1 cellular context compared by ENCODE assay signal in the genomic region with DNA sequence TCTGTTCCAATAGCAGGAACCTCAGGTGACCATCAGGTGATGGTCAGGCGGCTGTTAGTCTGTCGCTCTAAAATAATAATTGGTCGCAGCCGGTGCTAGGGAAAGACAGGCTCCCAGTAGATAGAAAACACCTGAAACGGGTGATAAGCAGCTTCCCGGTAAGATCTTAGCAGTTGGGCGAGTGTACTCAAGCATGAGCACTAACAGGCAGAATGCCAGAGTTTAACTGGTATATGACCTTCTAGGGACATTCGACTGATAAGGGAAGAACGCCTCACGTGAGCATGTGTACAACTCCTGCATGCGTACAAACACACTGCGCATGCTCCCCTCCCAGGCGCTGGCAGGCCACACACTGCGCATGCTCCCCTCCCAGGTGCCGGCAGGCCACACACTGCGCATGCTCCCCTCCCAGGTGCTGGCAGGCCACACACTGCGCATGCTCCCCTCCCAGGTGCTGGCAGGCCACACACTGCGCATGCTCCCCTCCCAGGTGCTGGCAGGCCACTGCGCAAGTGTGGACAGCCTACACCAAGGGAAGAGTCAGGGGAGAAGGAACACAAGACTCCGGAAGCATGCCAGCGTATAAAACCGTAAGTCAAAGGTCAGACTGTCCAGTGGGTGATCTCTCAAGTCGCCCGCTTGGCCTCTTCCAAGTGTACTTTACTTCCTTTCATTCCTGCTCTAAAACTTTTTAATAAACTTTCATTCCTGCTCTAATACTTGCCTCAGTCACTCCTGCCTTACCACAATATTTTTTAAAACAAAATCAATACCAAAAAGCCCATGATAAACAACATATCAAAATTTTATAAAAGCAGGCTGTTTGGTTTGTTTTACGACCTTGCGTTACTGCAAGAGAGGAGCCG.
TF ChIP-seq lines count a peak whose summit lies in the region.

No MANE protein-coding gene starts in this region.

TF ChIP-seq in SK-N-SH, 30 proteins besides CTCF, POLR2A, EP300 and RAD21:
- TF ChIP-seq YY1 (IDR thresholded peaks at IDR 0.05; ENCODE audit: low read depth) (no peak), POLR2AphosphoS5 (IDR thresholded peaks at IDR 0.05; ENCODE audit: low read depth, low read length) (peak; percentile 47; the same call in 1 of the 2 replicates), RXRA (IDR thresholded peaks at IDR 0.05; ENCODE audit: borderline replicate concordance, low read depth) (no peak), NRF1 (IDR thresholded peaks at IDR 0.05; ENCODE audit: low read depth, low read length) (peak; percentile 95), FOXM1 (IDR thresholded peaks at IDR 0.05; ENCODE audit: low read depth) (no peak), JUND (IDR thresholded peaks at IDR 0.05) (no peak), TEAD4 (IDR thresholded peaks at IDR 0.05; ENCODE audit: borderline replicate concordance, insufficient read depth) (no peak), NFIC (IDR thresholded peaks at IDR 0.05; ENCODE audit: borderline replicate concordance) (no peak), RFX5 (IDR thresholded peaks at IDR 0.05; ENCODE audit: low read length) (no peak), FOXJ3 (CRISPR knock-in tag; IDR thresholded peaks at IDR 0.05) (no peak), SMC3 (IDR thresholded peaks at IDR 0.05; ENCODE audit: low read depth, low read length) (no peak), FOSL2 (IDR thresholded peaks at IDR 0.05; ENCODE audit: borderline replicate concordance, low read depth) (no peak), ELF1 (IDR thresholded peaks at IDR 0.05) (no peak), SIN3A (IDR thresholded peaks at IDR 0.05; ENCODE audit: borderline replicate concordance, low read depth, low read length) (no peak), MXI1 (IDR thresholded peaks at IDR 0.05; ENCODE audit: low read depth, low read length) (peak; percentile 64), GATA2 (CRISPR knock-in tag; IDR thresholded peaks at IDR 0.05) (no peak), TAF1 (IDR thresholded peaks at IDR 0.05; ENCODE audit: borderline replicate concordance, low read depth, low read length) (no peak), CHD2 (IDR thresholded peaks at IDR 0.05; ENCODE audit: low read length, partially characterized antibody) (no peak), GABPA (IDR thresholded peaks at IDR 0.05; ENCODE audit: low read depth) (no peak), RCOR1 (IDR thresholded peaks at IDR 0.05; ENCODE audit: low read length) (no peak), EZH2phosphoT487 (IDR thresholded peaks at IDR 0.05; ENCODE audit: borderline replicate concordance, low read depth) (no peak), TCF12 (IDR thresholded peaks at IDR 0.05) (no peak), MEF2A (IDR thresholded peaks at IDR 0.05; ENCODE audit: borderline replicate concordance, low read depth) (no peak)
- TF ChIP-seq, protein P1, sequence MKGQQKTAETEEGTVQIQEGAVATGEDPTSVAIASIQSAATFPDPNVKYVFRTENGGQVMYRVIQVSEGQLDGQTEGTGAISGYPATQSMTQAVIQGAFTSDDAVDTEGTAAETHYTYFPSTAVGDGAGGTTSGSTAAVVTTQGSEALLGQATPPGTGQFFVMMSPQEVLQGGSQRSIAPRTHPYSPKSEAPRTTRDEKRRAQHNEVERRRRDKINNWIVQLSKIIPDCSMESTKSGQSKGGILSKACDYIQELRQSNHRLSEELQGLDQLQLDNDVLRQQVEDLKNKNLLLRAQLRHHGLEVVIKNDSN (IDR thresholded peaks at IDR 0.05; ENCODE audit: borderline replicate concordance, low read depth) = peak; percentile 71; the same call in 1 of the 2 replicates
- TF ChIP-seq, protein P2, sequence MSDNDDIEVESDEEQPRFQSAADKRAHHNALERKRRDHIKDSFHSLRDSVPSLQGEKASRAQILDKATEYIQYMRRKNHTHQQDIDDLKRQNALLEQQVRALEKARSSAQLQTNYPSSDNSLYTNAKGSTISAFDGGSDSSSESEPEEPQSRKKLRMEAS (IDR thresholded peaks at IDR 0.05; ENCODE audit: low read depth) = peak; percentile 41; the same call in 1 of the 2 replicates
- TF ChIP-seq, protein P3, sequence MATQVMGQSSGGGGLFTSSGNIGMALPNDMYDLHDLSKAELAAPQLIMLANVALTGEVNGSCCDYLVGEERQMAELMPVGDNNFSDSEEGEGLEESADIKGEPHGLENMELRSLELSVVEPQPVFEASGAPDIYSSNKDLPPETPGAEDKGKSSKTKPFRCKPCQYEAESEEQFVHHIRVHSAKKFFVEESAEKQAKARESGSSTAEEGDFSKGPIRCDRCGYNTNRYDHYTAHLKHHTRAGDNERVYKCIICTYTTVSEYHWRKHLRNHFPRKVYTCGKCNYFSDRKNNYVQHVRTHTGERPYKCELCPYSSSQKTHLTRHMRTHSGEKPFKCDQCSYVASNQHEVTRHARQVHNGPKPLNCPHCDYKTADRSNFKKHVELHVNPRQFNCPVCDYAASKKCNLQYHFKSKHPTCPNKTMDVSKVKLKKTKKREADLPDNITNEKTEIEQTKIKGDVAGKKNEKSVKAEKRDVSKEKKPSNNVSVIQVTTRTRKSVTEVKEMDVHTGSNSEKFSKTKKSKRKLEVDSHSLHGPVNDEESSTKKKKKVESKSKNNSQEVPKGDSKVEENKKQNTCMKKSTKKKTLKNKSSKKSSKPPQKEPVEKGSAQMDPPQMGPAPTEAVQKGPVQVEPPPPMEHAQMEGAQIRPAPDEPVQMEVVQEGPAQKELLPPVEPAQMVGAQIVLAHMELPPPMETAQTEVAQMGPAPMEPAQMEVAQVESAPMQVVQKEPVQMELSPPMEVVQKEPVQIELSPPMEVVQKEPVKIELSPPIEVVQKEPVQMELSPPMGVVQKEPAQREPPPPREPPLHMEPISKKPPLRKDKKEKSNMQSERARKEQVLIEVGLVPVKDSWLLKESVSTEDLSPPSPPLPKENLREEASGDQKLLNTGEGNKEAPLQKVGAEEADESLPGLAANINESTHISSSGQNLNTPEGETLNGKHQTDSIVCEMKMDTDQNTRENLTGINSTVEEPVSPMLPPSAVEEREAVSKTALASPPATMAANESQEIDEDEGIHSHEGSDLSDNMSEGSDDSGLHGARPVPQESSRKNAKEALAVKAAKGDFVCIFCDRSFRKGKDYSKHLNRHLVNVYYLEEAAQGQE (IDR thresholded peaks at IDR 0.05; ENCODE audit: low read depth, low read length) = no peak
- TF ChIP-seq, protein P4, sequence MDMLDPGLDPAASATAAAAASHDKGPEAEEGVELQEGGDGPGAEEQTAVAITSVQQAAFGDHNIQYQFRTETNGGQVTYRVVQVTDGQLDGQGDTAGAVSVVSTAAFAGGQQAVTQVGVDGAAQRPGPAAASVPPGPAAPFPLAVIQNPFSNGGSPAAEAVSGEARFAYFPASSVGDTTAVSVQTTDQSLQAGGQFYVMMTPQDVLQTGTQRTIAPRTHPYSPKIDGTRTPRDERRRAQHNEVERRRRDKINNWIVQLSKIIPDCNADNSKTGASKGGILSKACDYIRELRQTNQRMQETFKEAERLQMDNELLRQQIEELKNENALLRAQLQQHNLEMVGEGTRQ (IDR thresholded peaks at IDR 0.05; ENCODE audit: borderline replicate concordance, low read depth, low read length) = no peak
- TF ChIP-seq, protein P5, sequence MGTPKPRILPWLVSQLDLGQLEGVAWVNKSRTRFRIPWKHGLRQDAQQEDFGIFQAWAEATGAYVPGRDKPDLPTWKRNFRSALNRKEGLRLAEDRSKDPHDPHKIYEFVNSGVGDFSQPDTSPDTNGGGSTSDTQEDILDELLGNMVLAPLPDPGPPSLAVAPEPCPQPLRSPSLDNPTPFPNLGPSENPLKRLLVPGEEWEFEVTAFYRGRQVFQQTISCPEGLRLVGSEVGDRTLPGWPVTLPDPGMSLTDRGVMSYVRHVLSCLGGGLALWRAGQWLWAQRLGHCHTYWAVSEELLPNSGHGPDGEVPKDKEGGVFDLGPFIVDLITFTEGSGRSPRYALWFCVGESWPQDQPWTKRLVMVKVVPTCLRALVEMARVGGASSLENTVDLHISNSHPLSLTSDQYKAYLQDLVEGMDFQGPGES (IDR thresholded peaks at IDR 0.05; ENCODE audit: low read depth, low read length) = no peak
- TF ChIP-seq, protein P6, sequence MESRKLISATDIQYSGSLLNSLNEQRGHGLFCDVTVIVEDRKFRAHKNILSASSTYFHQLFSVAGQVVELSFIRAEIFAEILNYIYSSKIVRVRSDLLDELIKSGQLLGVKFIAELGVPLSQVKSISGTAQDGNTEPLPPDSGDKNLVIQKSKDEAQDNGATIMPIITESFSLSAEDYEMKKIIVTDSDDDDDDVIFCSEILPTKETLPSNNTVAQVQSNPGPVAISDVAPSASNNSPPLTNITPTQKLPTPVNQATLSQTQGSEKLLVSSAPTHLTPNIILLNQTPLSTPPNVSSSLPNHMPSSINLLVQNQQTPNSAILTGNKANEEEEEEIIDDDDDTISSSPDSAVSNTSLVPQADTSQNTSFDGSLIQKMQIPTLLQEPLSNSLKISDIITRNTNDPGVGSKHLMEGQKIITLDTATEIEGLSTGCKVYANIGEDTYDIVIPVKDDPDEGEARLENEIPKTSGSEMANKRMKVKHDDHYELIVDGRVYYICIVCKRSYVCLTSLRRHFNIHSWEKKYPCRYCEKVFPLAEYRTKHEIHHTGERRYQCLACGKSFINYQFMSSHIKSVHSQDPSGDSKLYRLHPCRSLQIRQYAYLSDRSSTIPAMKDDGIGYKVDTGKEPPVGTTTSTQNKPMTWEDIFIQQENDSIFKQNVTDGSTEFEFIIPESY (IDR thresholded peaks at IDR 0.05; ENCODE audit: borderline replicate concordance, low read depth) = no peak
- TF ChIP-seq, protein P7, sequence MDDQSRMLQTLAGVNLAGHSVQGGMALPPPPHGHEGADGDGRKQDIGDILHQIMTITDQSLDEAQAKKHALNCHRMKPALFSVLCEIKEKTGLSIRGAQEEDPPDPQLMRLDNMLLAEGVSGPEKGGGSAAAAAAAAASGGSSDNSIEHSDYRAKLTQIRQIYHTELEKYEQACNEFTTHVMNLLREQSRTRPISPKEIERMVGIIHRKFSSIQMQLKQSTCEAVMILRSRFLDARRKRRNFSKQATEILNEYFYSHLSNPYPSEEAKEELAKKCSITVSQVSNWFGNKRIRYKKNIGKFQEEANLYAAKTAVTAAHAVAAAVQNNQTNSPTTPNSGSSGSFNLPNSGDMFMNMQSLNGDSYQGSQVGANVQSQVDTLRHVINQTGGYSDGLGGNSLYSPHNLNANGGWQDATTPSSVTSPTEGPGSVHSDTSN (IDR thresholded peaks at IDR 0.05) = no peak
